Comparison of ENCODE assay signal across 7 cellular contexts in the genomic region with DNA sequence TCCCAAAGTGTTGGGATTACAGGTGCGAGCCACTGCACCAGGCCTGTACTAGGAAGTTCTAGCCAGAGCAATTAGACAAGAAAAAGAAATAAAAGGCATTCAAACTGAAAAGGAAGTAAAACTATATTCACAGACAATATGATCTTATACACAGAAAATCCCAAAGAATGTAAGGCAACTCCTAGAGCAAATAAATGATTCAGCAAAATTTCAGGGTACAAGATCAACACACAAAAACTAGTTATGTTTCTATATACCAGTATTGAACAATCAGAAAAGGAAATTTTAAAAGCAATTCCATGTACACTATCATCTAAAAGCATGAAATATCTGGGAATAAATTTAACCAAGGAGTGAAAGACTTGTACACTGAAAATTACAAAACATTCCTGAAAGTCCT.
"Had no signal": no experiment of that assay in that cellular context is flagged by ENCODE, and none has a peak within 500 bp of the region (broad histone marks: within the 10 kb centered on the region; RNA-seq: fewer than 3 reads in every experiment).

No MANE protein-coding gene starts in this region.

- H2AFZ ChIP-seq: GM23338 had no signal

- FAIRE-seq: H1, H54, HTR-8/SVneo had no signal

- H3K4me3 ChIP-seq: GM23338 had no signal

- H3K4me2 ChIP-seq: GM23338 had no signal

- DNase-seq: H9, HCEC 1CT, KG1 had no signal

- ATAC-seq: GM23338 had no signal
